ENCODE assay signal across 23 cellular contexts in the genomic region with DNA sequence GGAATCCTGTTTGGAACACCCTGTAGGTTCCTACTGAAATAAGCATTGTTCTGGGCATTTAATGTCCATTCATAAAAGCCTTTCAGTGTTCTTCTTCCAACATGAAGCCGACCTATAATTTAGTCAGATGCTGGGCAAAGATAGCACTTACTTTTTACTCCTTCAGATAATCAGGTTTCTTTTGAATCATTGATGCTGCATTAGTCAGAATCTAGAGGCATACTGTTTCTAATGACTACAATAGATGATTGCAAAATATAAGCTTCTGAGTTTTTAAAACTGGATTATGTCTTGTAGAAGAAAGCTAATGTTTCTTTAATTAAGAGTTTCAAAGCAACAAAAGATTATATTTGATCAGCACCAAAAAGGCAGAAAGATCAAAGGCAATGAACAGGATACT.
"Had no signal": no experiment of that assay in that cellular context is flagged by ENCODE, and none has a peak within 500 bp of the region (broad histone marks: within the 10 kb centered on the region; RNA-seq: fewer than 3 reads in every experiment).

No MANE protein-coding gene starts in this region.

- H3K4me3 Mint-ChIP-seq: dendritic cell treated with granulocyte-macrophage colony-stimulating factor and Interleukin-4, amounts not matched to agents 40 ng/mL and 50 ng/mL, for 4 days; effector memory CD8-positive, alpha-beta T cell; immature natural killer cell; naive B cell; nephron; stimulated activated naive B cell treated with anti-CD40 and anti-IgM and Interleukin-4, amounts not matched to agents 10 μg/mL and 1 μg/mL and 100 μg/mL, for 72 hours; stimulated activated naive CD8-positive, alpha-beta T cell treated with anti-CD3 and anti-CD28 coated beads, Interleukin-15, amount 100 ng/mL, for 72 hours had no signal

- ATAC-seq: effector memory CD8-positive, alpha-beta T cell; foreskin keratinocyte; left cardiac atrium; left ventricle myocardium superior; psoas muscle; sciatic nerve; stimulated activated naive B cell treated with anti-CD40 and anti-IgM and Interleukin-4, amounts not matched to agents 10 μg/mL and 1 μg/mL and 100 μg/mL, for 72 hours; stimulated activated naive CD8-positive, alpha-beta T cell treated with anti-CD3 and anti-CD28 coated beads, Interleukin-15, amount 100 ng/mL, for 72 hours had no signal

- H3K27ac Mint-ChIP-seq: dendritic cell treated with granulocyte-macrophage colony-stimulating factor and Interleukin-4, amounts not matched to agents 40 ng/mL and 50 ng/mL, for 4 days; nephron; stimulated activated naive B cell treated with anti-CD40 and anti-IgM and Interleukin-4, amounts not matched to agents 10 μg/mL and 1 μg/mL and 100 μg/mL, for 72 hours; stimulated activated naive CD8-positive, alpha-beta T cell treated with anti-CD3 and anti-CD28 coated beads, Interleukin-15, amount 100 ng/mL, for 72 hours had no signal

- H3K9me3 ChIP-seq: psoas muscle had no signal

- FAIRE-seq: colon, keratinocyte had no signal

- H3K27ac ChIP-seq: foreskin keratinocyte, psoas muscle, skin epidermis had no signal

- H3K27me3 ChIP-seq: foreskin keratinocyte had no signal

- DNase-seq: effector memory CD8-positive, alpha-beta T cell; erythroblast; foreskin keratinocyte; immature natural killer cell; left cardiac atrium; left ventricle myocardium superior; mesendoderm; naive B cell; occipital lobe; psoas muscle; retina; stimulated activated CD4-positive, alpha-beta T cell treated with anti-CD3 and anti-CD28 coated beads, Interleukin-2, amount 100 ng/mL, for 24 hours; stimulated activated CD4-positive, alpha-beta T cell treated with anti-CD3 and anti-CD28 coated beads, Interleukin-4, amount 100 ng/mL, for 4 hours; stimulated activated naive B cell treated with anti-CD40 and anti-IgM and Interleukin-4, amounts not matched to agents 10 μg/mL and 1 μg/mL and 100 μg/mL, for 72 hours; stimulated activated naive CD8-positive, alpha-beta T cell treated with anti-CD3 and anti-CD28 coated beads, Interleukin-15, amount 100 ng/mL, for 72 hours; trophoblast cell had no signal

- H3K9me3 Mint-ChIP-seq: dendritic cell treated with granulocyte-macrophage colony-stimulating factor and Interleukin-4, amounts not matched to agents 40 ng/mL and 50 ng/mL, for 4 days; effector memory CD8-positive, alpha-beta T cell; immature natural killer cell; naive B cell; nephron; stimulated activated naive B cell treated with anti-CD40 and anti-IgM and Interleukin-4, amounts not matched to agents 10 μg/mL and 1 μg/mL and 100 μg/mL, for 72 hours; stimulated activated naive CD8-positive, alpha-beta T cell treated with anti-CD3 and anti-CD28 coated beads, Interleukin-15, amount 100 ng/mL, for 72 hours had no signal

- H3K4me3 ChIP-seq: lung, psoas muscle, skin epidermis had no signal

- H3K4me1 Mint-ChIP-seq: nephron; stimulated activated naive CD8-positive, alpha-beta T cell treated with anti-CD3 and anti-CD28 coated beads, Interleukin-15, amount 100 ng/mL, for 72 hours had no signal

- H3K4me1 ChIP-seq: foreskin keratinocyte, psoas muscle had no signal

- H3K27me3 Mint-ChIP-seq: dendritic cell treated with granulocyte-macrophage colony-stimulating factor and Interleukin-4, amounts not matched to agents 40 ng/mL and 50 ng/mL, for 4 days; effector memory CD8-positive, alpha-beta T cell; naive B cell; stimulated activated naive B cell treated with anti-CD40 and anti-IgM and Interleukin-4, amounts not matched to agents 10 μg/mL and 1 μg/mL and 100 μg/mL, for 72 hours; stimulated activated naive CD8-positive, alpha-beta T cell treated with anti-CD3 and anti-CD28 coated beads, Interleukin-15, amount 100 ng/mL, for 72 hours had no signal
